ENCODE assay signal across 8 cellular contexts in the genomic region with DNA sequence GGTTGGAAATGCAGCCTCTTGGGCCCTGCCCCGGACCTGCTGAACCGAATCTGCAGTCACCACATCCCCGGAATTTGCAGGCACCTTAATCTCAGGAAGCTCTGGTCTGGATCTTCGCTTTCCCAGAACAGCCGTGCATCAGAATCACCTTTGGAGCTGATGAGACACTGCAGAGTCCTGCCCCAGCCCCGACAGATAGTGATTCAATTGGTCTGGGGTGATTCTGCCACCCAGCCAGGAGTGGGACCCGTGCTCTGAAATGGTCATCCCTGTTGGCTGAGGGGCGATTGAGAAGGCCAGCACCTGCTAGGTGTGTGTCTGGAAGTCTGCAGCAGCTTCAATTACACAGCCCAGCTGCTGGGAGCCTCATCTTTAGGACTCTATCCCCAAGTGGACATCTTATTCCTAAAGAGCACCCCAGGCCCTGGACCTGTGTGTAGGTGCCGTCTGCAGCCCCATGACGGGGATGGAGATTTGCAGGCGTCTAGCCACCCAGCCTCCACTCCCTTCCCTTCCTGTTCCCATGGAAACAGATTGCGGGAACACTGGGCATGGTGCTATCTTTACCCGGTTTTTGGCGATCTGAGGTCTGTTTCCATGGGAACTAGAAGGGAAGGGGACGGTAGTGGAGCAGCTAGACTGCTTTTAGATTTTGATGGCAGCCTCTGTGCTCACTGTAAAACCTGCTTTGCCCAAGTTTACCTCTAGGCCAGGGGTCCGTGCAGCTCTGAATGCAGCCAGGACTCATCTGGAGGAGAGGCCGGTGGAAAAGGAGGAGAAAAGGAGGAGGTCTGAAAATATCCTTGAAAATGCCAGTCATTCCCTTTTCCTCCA.
DNase-seq lines count a peak whose midpoint lies in the region; ATAC-seq and TF ChIP-seq lines count a peak whose summit lies in the region.

No MANE protein-coding gene starts in this region.

- H3K4me1 ChIP-seq in BLaER1, result peaks cover 100% of the 10 kb centered on the region
- peaks cover 0 to 34% of the 10 kb centered on the region in 2 donors for H3K4me1 ChIP-seq in adrenal gland (replicated peaks in 1 of 2)
- peaks cover 0 to 6% (median 3%) of the 10 kb centered on the region in 4 donors for H3K4me1 ChIP-seq in liver (ENCODE audit: control insufficient read depth in 4 of 4, insufficient read depth in 4 of 4, low read length in 3 of 4)
- H3K4me1 ChIP-seq in hepatocyte (ENCODE audit: insufficient read depth), result peaks cover 6% of the 10 kb centered on the region

- H3K27ac ChIP-seq in BLaER1, result peak overlapping the region; percentile 89
- H3K27ac ChIP-seq in adrenal gland, result peak overlapping the region in 4 of 5 donors; percentile 13 to 77 (median 40)
- peak overlapping the region; percentile 56 to 62 for H3K27ac ChIP-seq in liver (ENCODE audit: low read depth in 1 of 2, low read length in 2 of 2)
- no peak overlapping the region for H3K27ac ChIP-seq in hepatocyte

- TF ChIP-seq RAD21 in liver (IDR thresholded peaks at IDR 0.05), result no peak

- ATAC-seq in HG02884 (IDR thresholded peaks at IDR 0.05; ENCODE audit: unreplicated experiment) (peak; percentile 3), HG02885 (IDR thresholded peaks at IDR 0.05; ENCODE audit: poor library complexity, unreplicated experiment) (no peak)

- H2AFZ ChIP-seq in hepatocyte, result no peak overlapping the region

- no peaks in the 10 kb centered on the region for H3K9me2 ChIP-seq in hepatocyte (replicated peaks; ENCODE audit: insufficient read depth)

- H3K4me2 ChIP-seq in BLaER1 (peak overlapping the region; percentile 92), hepatocyte (no peak overlapping the region)

- H3K36me3 ChIP-seq in BLaER1 (peaks cover 25% of the 10 kb centered on the region), adrenal gland (replicated peaks in 1 of 2) (no peaks in the 10 kb centered on the region), liver (ENCODE audit: control insufficient read depth in 4 of 4, insufficient read depth in 3 of 4, low read depth in 1 of 4, low read length in 3 of 4) (peaks cover 0 to 3% (median 1%) of the 10 kb centered on the region in 4 donors), hepatocyte (replicated peaks; ENCODE audit: insufficient read depth, low read depth) (no peaks in the 10 kb centered on the region)

- H3K9ac ChIP-seq in BLaER1, result peak overlapping the region; percentile 72
- no peak overlapping the region for H3K9ac ChIP-seq in liver (ENCODE audit: low read depth in 1 of 2, low read length in 2 of 2)

- intact Hi-C loops in adrenal gland (cut with DNase I), result loop anchor here in 1 of 2 donors (10.0 kb wide), 1 partner anchor 100 kb away; no protein-coding TSS in a partner anchor

- H3K4me3 ChIP-seq in BLaER1 (peak overlapping the region; percentile 48), adrenal gland (no peak overlapping the region), liver (ENCODE audit: low read depth in 1 of 3, low read length in 3 of 3) (no peak overlapping the region), hepatocyte (no peak overlapping the region)

- DNase-seq in adrenal gland (peak in 1 of 7 donors; percentile 64), hepatocyte (ENCODE audit: low spot score) (no peak), amniotic stem cell (lab: John Stamatoyannopoulos, UW) (no peak), HK-2 (ENCODE audit: unreplicated experiment) (no peak)

- 77 to 87% (median 81%) methylated on average over 15 to 17 of the region's 17 CpGs for WGBS in adrenal gland, 4 donors
- 85% methylated on average over 17 of the region's 17 CpGs for WGBS in liver
- WGBS in hepatocyte (ENCODE audit: low lambda C conversion rate, missing lambda C conversion rate), result 83% methylated on average over 17 of the region's 17 CpGs

- H4K20me1 ChIP-seq in BLaER1, result peaks cover 79% of the 10 kb centered on the region
- H4K20me1 ChIP-seq in hepatocyte (ENCODE audit: insufficient read depth, poor library complexity, severe bottlenecking), result no peaks in the 10 kb centered on the region

- H3K9me3 ChIP-seq in BLaER1 (no peaks in the 10 kb centered on the region), adrenal gland (replicated peaks in 1 of 3) (no peaks in the 10 kb centered on the region), liver (ENCODE audit: control insufficient read depth in 4 of 4, low read length in 3 of 4) (no peaks in the 10 kb centered on the region), hepatocyte (ENCODE audit: low read depth) (no peaks in the 10 kb centered on the region)

- TF ChIP-seq CTCF in adrenal gland (IDR thresholded peaks at IDR 0.05), result no peak
- TF ChIP-seq CTCF in liver (IDR thresholded peaks at IDR 0.05; ENCODE audit: low read depth, low read length, missing input control), result no peak
- no peak for TF ChIP-seq CTCF in hepatocyte (IDR thresholded peaks at IDR 0.05; ENCODE audit: poor library complexity)

- H3K79me2 ChIP-seq in hepatocyte, result no peaks in the 10 kb centered on the region

- TF ChIP-seq POLR2A in adrenal gland (IDR thresholded peaks at IDR 0.05), result no peak

- no peaks in the 10 kb centered on the region for H3K27me3 ChIP-seq in BLaER1
- no peaks in the 10 kb centered on the region for H3K27me3 ChIP-seq in adrenal gland
- no peaks in the 10 kb centered on the region for H3K27me3 ChIP-seq in liver (ENCODE audit: control insufficient read depth in 4 of 4, insufficient read depth in 4 of 4, low read length in 3 of 4)
- no peaks in the 10 kb centered on the region for H3K27me3 ChIP-seq in hepatocyte

TF ChIP-seq in liver, 16 proteins besides CTCF, POLR2A, EP300 and RAD21:
- TF ChIP-seq JUND (IDR thresholded peaks at IDR 0.05) (no peak), GABPA (IDR thresholded peaks at IDR 0.05 in 1 of 2, conservative IDR thresholded peaks at IDR 0.05 in 1 of 2) (no peak), HNF4A (conservative IDR thresholded peaks at IDR 0.05) (no peak), SP1 (IDR thresholded peaks at IDR 0.05) (no peak), EGR1 (IDR thresholded peaks at IDR 0.05; ENCODE audit: low read depth in 2 of 2) (no peak), NR2F2 (IDR thresholded peaks at IDR 0.05) (no peak), YY1 (IDR thresholded peaks at IDR 0.05) (no peak), HNF4G (IDR thresholded peaks at IDR 0.05) (no peak), TAF1 (conservative IDR thresholded peaks at IDR 0.05) (no peak), RXRA (IDR thresholded peaks at IDR 0.05) (no peak), FOXA2 (IDR thresholded peaks at IDR 0.05) (no peak), FOXA1 (IDR thresholded peaks at IDR 0.05) (no peak)
- TF ChIP-seq, protein P1, sequence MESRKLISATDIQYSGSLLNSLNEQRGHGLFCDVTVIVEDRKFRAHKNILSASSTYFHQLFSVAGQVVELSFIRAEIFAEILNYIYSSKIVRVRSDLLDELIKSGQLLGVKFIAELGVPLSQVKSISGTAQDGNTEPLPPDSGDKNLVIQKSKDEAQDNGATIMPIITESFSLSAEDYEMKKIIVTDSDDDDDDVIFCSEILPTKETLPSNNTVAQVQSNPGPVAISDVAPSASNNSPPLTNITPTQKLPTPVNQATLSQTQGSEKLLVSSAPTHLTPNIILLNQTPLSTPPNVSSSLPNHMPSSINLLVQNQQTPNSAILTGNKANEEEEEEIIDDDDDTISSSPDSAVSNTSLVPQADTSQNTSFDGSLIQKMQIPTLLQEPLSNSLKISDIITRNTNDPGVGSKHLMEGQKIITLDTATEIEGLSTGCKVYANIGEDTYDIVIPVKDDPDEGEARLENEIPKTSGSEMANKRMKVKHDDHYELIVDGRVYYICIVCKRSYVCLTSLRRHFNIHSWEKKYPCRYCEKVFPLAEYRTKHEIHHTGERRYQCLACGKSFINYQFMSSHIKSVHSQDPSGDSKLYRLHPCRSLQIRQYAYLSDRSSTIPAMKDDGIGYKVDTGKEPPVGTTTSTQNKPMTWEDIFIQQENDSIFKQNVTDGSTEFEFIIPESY (IDR thresholded peaks at IDR 0.05), result no peak
- TF ChIP-seq, protein P2, sequence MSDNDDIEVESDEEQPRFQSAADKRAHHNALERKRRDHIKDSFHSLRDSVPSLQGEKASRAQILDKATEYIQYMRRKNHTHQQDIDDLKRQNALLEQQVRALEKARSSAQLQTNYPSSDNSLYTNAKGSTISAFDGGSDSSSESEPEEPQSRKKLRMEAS (IDR thresholded peaks at IDR 0.05), result no peak
- TF ChIP-seq, protein P3, sequence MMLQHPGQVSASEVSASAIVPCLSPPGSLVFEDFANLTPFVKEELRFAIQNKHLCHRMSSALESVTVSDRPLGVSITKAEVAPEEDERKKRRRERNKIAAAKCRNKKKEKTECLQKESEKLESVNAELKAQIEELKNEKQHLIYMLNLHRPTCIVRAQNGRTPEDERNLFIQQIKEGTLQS (IDR thresholded peaks at IDR 0.05), result no peak
- TF ChIP-seq, protein P4, sequence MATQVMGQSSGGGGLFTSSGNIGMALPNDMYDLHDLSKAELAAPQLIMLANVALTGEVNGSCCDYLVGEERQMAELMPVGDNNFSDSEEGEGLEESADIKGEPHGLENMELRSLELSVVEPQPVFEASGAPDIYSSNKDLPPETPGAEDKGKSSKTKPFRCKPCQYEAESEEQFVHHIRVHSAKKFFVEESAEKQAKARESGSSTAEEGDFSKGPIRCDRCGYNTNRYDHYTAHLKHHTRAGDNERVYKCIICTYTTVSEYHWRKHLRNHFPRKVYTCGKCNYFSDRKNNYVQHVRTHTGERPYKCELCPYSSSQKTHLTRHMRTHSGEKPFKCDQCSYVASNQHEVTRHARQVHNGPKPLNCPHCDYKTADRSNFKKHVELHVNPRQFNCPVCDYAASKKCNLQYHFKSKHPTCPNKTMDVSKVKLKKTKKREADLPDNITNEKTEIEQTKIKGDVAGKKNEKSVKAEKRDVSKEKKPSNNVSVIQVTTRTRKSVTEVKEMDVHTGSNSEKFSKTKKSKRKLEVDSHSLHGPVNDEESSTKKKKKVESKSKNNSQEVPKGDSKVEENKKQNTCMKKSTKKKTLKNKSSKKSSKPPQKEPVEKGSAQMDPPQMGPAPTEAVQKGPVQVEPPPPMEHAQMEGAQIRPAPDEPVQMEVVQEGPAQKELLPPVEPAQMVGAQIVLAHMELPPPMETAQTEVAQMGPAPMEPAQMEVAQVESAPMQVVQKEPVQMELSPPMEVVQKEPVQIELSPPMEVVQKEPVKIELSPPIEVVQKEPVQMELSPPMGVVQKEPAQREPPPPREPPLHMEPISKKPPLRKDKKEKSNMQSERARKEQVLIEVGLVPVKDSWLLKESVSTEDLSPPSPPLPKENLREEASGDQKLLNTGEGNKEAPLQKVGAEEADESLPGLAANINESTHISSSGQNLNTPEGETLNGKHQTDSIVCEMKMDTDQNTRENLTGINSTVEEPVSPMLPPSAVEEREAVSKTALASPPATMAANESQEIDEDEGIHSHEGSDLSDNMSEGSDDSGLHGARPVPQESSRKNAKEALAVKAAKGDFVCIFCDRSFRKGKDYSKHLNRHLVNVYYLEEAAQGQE (IDR thresholded peaks at IDR 0.05), result no peak
TF ChIP-seq in liver: peak in this region for 0.
